Comparison of ENCODE assay signal across 10 cellular contexts in the genomic region with DNA sequence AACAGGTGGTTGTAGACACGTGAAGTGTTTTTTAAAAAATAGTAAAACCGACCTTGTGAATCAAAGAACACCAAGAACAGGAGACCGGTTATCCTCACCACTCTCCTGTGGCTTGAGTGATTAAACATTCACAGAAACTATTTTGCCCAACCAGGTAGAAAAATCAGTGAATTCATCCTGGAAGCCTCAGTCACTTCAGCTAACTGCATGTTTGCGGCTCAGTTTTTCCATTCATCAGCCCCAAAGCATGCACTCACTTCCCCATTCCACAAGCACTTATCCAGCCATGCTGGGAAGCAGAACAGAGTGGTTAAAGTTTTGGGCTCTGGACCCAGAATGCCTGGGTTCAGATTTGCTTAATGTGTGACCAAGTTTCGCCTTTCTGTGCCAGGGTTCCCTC. TPM values are rescaled to one million over a fixed set of nuclear protein-coding genes. Genes with fewer than 3 reads are reported as not detected.
DNase-seq lines count a peak whose midpoint lies in the region; ATAC-seq, FAIRE-seq and TF ChIP-seq lines count a peak whose summit lies in the region.
"Had no signal": no experiment of that assay in that cellular context is flagged by ENCODE, and none has a peak within 500 bp of the region (broad histone marks: within the 10 kb centered on the region; RNA-seq: fewer than 3 reads in every experiment).

No MANE protein-coding gene starts in this region.

- no peaks in the 10 kb centered on the region for H3K9me3 Mint-ChIP-seq in HFFc6
- H3K9me3 Mint-ChIP-seq: stimulated activated memory B cell treated with anti-CD40 and anti-IgM and Interleukin-4, amounts not matched to agents 10 μg/mL and 1 μg/mL and 100 μg/mL, for 72 hours had no signal

- no peaks in the 10 kb centered on the region for H4K20me1 ChIP-seq in GM12878 (ENCODE audit: control insufficient read depth, insufficient read depth)

- BruUV-seq in GM12878 (replicated peaks; lab: Mats Ljungman, UMichigan), result no TSS peak

- H3K4me2 ChIP-seq in GM12878 (ENCODE audit: control insufficient read depth, insufficient read depth), result no peak overlapping the region

- H3K4me1 Mint-ChIP-seq in HFFc6 (ENCODE audit: low read depth), result peaks cover 22% of the 10 kb centered on the region

- no peak for TF ChIP-seq POLR2A in GM12878 (IDR thresholded peaks at IDR 0.05; ENCODE audit: low read depth, low read length)

- SMC1A ChIA-PET in GM12878 (lab: Charles Lee; ENCODE audit: uncharacterized antibody, unreplicated experiment), result no interaction called here

- no peak for FAIRE-seq in GM12878 (lab: Jason Lieb, UNC)

- 43% methylated on average over 5 of the region's 5 CpGs for WGBS in GM12878 (ENCODE audit: insufficient coverage, insufficient replicate concordance, low lambda C conversion rate, missing lambda C conversion rate)

- H3K9me3 ChIP-seq in GM12878 (replicated peaks; ENCODE audit: control insufficient read depth, insufficient read depth, low read length), result no peaks in the 10 kb centered on the region
- H3K9me3 ChIP-seq: Peyer's patch had no signal

- CTCF ChIA-PET in AG04449 (lab: Yijun Ruan, JAX) (no interaction called here), GM12878 (lab: Yijun Ruan, JAX) (no interaction called here)

- POLR2A ChIA-PET in AG04449 (lab: Yijun Ruan, JAX) (no interaction called here), GM12878 (lab: Charles Lee) (interaction anchor here (0.5 kb wide), 1 partner anchor 44 kb away, joined by 3 read pairs; no protein-coding TSS in a partner anchor)

- H3K27me3 Mint-ChIP-seq in HFFc6 (ENCODE audit: insufficient read depth), result peaks cover 14% of the 10 kb centered on the region

- in situ Hi-C loops in GM12878 (cut with MboI), result no loop called here

- no peak overlapping the region; the same call in 1 of the 2 replicates for H3K4me3 ChIP-seq in AG04449 (ENCODE audit: low read depth, low read length)
- H3K4me3 ChIP-seq in GM12878, result no peak overlapping the region

- TF ChIP-seq EP300 in GM12878 (IDR thresholded peaks at IDR 0.05; ENCODE audit: borderline replicate concordance in 1 of 2, control insufficient read depth in 1 of 2, low read depth in 2 of 2, low read length in 2 of 2), result no peak

- no peaks in the 10 kb centered on the region for H3K79me2 ChIP-seq in GM12878 (ENCODE audit: control insufficient read depth, insufficient read depth, low read length)

- intact Hi-C loops in GM12878 (cut with micrococcal nuclease; ENCODE audit: unreplicated experiment), result no loop called here

- peak overlapping the region; percentile 50 for H3K4me3 Mint-ChIP-seq in HFFc6
- H3K4me3 Mint-ChIP-seq: stimulated activated memory B cell treated with anti-CD40 and anti-IgM and Interleukin-4, amounts not matched to agents 10 μg/mL and 1 μg/mL and 100 μg/mL, for 72 hours had no signal

- no peak overlapping the region for H3K27ac Mint-ChIP-seq in HFFc6
- H3K27ac Mint-ChIP-seq: stimulated activated memory B cell treated with anti-CD40 and anti-IgM and Interleukin-4, amounts not matched to agents 10 μg/mL and 1 μg/mL and 100 μg/mL, for 72 hours had no signal

- no peak overlapping the region for H3K9ac ChIP-seq in GM12878 (ENCODE audit: control insufficient read depth, insufficient read depth, low read length)

- H3K36me3 ChIP-seq in GM12878 (ENCODE audit: control insufficient read depth in 2 of 2, insufficient read depth in 2 of 2, low read length in 1 of 2), result no peaks in the 10 kb centered on the region
- H3K36me3 ChIP-seq: Peyer's patch had no signal

- TF ChIP-seq CTCF in AG04449 (IDR thresholded peaks at IDR 0.05; ENCODE audit: insufficient read depth, low read length, missing control alignments) (no peak), HFFc6 (IDR thresholded peaks at IDR 0.05) (no peak), GM12878 (IDR thresholded peaks at IDR 0.05 in 2 of 3, conservative IDR thresholded peaks at IDR 0.05 in 1 of 3; ENCODE audit: control insufficient read depth in 2 of 3, extremely low read depth in 1 of 3, insufficient read depth in 1 of 3, low read depth in 3 of 3, low read length in 3 of 3) (no peak)

- RAD21 ChIA-PET in GM12878 (lab: Charles Lee; ENCODE audit: unreplicated experiment), result no interaction called here

- no peak for ATAC-seq in GM12878

- no peak overlapping the region for H3K27ac ChIP-seq in GM12878 (ENCODE audit: control insufficient read depth, insufficient read depth)
- H3K27ac ChIP-seq: Peyer's patch had no signal

- H3K4me1 ChIP-seq in GM12878 (ENCODE audit: control insufficient read depth, insufficient read depth, low read length), result no peaks in the 10 kb centered on the region

- peaks cover 3 to 9% of the 10 kb centered on the region in 2 experiments; a peak in 3 of 4 replicates for H3K27me3 ChIP-seq in GM12878 (replicated peaks in 1 of 2; ENCODE audit: control insufficient read depth in 2 of 2, insufficient read depth in 2 of 2, low read length in 1 of 2)

- no peak for TF ChIP-seq RAD21 in GM12878 (IDR thresholded peaks at IDR 0.05; ENCODE audit: insufficient read depth, low read depth, low read length)

- no peaks in the 10 kb centered on the region for H3K36me3 Mint-ChIP-seq in HFFc6 (ENCODE audit: low read depth)
- H3K36me3 Mint-ChIP-seq: stimulated activated memory B cell treated with anti-CD40 and anti-IgM and Interleukin-4, amounts not matched to agents 10 μg/mL and 1 μg/mL and 100 μg/mL, for 72 hours had no signal

- H2AFZ ChIP-seq in GM12878 (ENCODE audit: control insufficient read depth, low read depth, low read length), result no peak overlapping the region

- peak; percentile 41 for DNase-seq in AG04449 (ENCODE audit: low read depth, low spot score)
- no peak for DNase-seq in HFFc6
- no peak for DNase-seq in GM12878 (ENCODE audit: low read depth, low spot score)
- peak; percentile 72 for DNase-seq in kidney glomerular epithelial cell (lab: John Stamatoyannopoulos, UW)
- no peak for DNase-seq in NCI-H2171 (lab: John Stamatoyannopoulos, UW)
- DNase-seq in hepatic stellate cell (ENCODE audit: low spot score), result no peak
- DNase-seq in CD1c-positive myeloid dendritic cell (ENCODE audit: extremely low spot score), result no peak
- no peak for DNase-seq in DMS153 treated with DMSO at 0.1 percent for 48 hours (lab: John Stamatoyannopoulos, UW; ENCODE audit: unreplicated experiment)
- DNase-seq: Peyer's patch had no signal

TF ChIP-seq in GM12878, 131 proteins besides CTCF, POLR2A, EP300 and RAD21:
- TF ChIP-seq, protein P1, sequence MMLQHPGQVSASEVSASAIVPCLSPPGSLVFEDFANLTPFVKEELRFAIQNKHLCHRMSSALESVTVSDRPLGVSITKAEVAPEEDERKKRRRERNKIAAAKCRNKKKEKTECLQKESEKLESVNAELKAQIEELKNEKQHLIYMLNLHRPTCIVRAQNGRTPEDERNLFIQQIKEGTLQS (IDR thresholded peaks at IDR 0.05; ENCODE audit: borderline replicate concordance, extremely low read depth, low read depth, low read length), result no peak
- peak; percentile 17; the same call in 1 of the 2 replicates for TF ChIP-seq SPI1 (IDR thresholded peaks at IDR 0.05; ENCODE audit: borderline replicate concordance, insufficient read depth, low read depth, low read length)

RNA-seq across cellular contexts. Expression of a gene that starts 2.4 kb away (rescaled TPM):
- under 1 TPM in 2 of 6 experiments, not detected in 4; 0.09 to 0.10 TPM for total RNA-seq in HFFc6 (2021; fragmentation: NEBNext Ultra II Directional; extraction: Animal tissue kit (Norgen Biotek cat#: 25700))
- not detected in 2 replicates for total RNA-seq in GM12878 (2013; cell fraction: nucleolus; rRNA removed)
- total RNA-seq in GM12878 (2014; rRNA removed) (not detected in 2 replicates), GM12878 (2014; rRNA removed; fragmentation: Illumina TruSeq; extraction: Trizol) (not detected in 2 replicates), GM12878 (2021) (not detected in 2 replicates)
- polyA plus RNA-seq in GM12878 (2011; ENCODE audit: low read depth), result not detected
- polyA plus RNA-seq in GM12878 (2011; rRNA removed) (not detected in 2 replicates), GM12878 (2014; fragmentation: Illumina TruSeq; extraction: Trizol) (not detected in 2 replicates), GM12878 (2014; fragmentation: Nextera tagmentation; extraction: Ambion mirVana) (not detected), GM12878 (2014; rRNA removed) (0.03 TPM in 1 of 2 replicates, not detected in the other), GM12878 (2016; fragmentation: Nextera tagmentation; extraction: Ambion mirVana) (under 1 TPM in 1 of 2 experiments, not detected in 1; 0.11 TPM)
- 0.01 and 0.02 TPM in 2 replicates for polyA plus RNA-seq in GM12878 (2011; cell fraction: cytosol; rRNA removed)
- polyA plus RNA-seq in GM12878 (2011; cell fraction: nucleus; rRNA removed), result 0.06 TPM in 1 of 2 replicates, not detected in the other
- 0.04 and 0.05 TPM in 2 replicates for polyA plus RNA-seq in GM12878 (2012)
- not detected in 2 replicates for polyA minus RNA-seq in GM12878 (2011; rRNA and poly(A)+ RNA removed)
- polyA minus RNA-seq in GM12878 (2011; cell fraction: cytosol; rRNA and poly(A)+ RNA removed), result not detected in 2 replicates
- not detected in 2 replicates for polyA minus RNA-seq in GM12878 (2011; cell fraction: nucleus; rRNA and poly(A)+ RNA removed)
- total RNA-seq: Peyer's patch had no signal

RNA-seq across cellular contexts. Expression of a gene that starts 45.6 kb away (rescaled TPM):
- total RNA-seq in HFFc6 (2021; fragmentation: NEBNext Ultra II Directional; extraction: Animal tissue kit (Norgen Biotek cat#: 25700)), result 10 to 100 TPM; 30.0 to 39.9 (median 36.9) TPM
- 68.8 and 70.0 TPM in 2 replicates for total RNA-seq in GM12878 (2013; cell fraction: nucleolus; rRNA removed)
- total RNA-seq in GM12878 (2014; rRNA removed) (49.4 and 59.5 TPM in 2 replicates), GM12878 (2014; rRNA removed; fragmentation: Illumina TruSeq; extraction: Trizol) (40.0 and 41.9 TPM in 2 replicates), GM12878 (2021) (34.1 and 38.4 TPM in 2 replicates)
- polyA plus RNA-seq in GM12878 (2011; ENCODE audit: low read depth), result 46.1 TPM
- polyA plus RNA-seq in GM12878 (2011; rRNA removed) (141 and 157 TPM in 2 replicates), GM12878 (2014; fragmentation: Illumina TruSeq; extraction: Trizol) (37.8 and 44.1 TPM in 2 replicates), GM12878 (2014; fragmentation: Nextera tagmentation; extraction: Ambion mirVana) (10 to 100 TPM; 11.3 to 25.2 TPM), GM12878 (2014; rRNA removed) (41.6 and 45.0 TPM in 2 replicates), GM12878 (2016; fragmentation: Nextera tagmentation; extraction: Ambion mirVana) (10 to 100 TPM; 57.4 to 67.5 TPM)
- 63.6 and 64.7 TPM in 2 replicates for polyA plus RNA-seq in GM12878 (2011; cell fraction: cytosol; rRNA removed)
- 34.7 and 42.5 TPM in 2 replicates for polyA plus RNA-seq in GM12878 (2011; cell fraction: nucleus; rRNA removed)
- 35.3 and 42.8 TPM in 2 replicates for polyA plus RNA-seq in GM12878 (2012)
- polyA minus RNA-seq in GM12878 (2011; rRNA and poly(A)+ RNA removed), result 63.1 and 83.2 TPM in 2 replicates
- 11.5 and 12.8 TPM in 2 replicates for polyA minus RNA-seq in GM12878 (2011; cell fraction: cytosol; rRNA and poly(A)+ RNA removed)
- polyA minus RNA-seq in GM12878 (2011; cell fraction: nucleus; rRNA and poly(A)+ RNA removed), result 9.2 and 10.3 TPM in 2 replicates

Comparison
In these comparisons a context has a peak if more than half of its experiments do, and no peak if none do; other contexts are left out.
1. DNase-seq: peak in AG04449 (single experiment) and kidney glomerular epithelial cell (single experiment); none in HFFc6 (single experiment), GM12878 (single experiment), NCI-H2171 (single experiment), hepatic stellate cell (single experiment), CD1c-positive myeloid dendritic cell (single experiment) and DMS153 treated with DMSO at 0.1 percent for 48 hours (single experiment).